Comparison of ENCODE assay signal across 12 cellular contexts in genomic region chr5:123125172-123125508, GRCh38. TPM values are rescaled to one million over a fixed set of nuclear protein-coding genes. Genes with fewer than 3 reads are reported as not detected.
DNase-seq lines count a peak whose midpoint lies in the region; ATAC-seq lines count a peak whose summit lies in the region.
"Had no signal": no experiment of that assay in that cellular context is flagged by ENCODE, and none has a peak within 500 bp of the region (broad histone marks: within the 10 kb centered on the region; RNA-seq: fewer than 3 reads in every experiment).

No MANE protein-coding gene starts in this region.

- no peaks in the 10 kb centered on the region for H3K4me1 Mint-ChIP-seq in activated CD8-positive, alpha-beta memory T cell treated with anti-CD3 and anti-CD28 coated beads, Interleukin-2, amount 10 ng/mL, durations not matched to agents 7 days and 5 days

- no peaks in the 10 kb centered on the region for H3K9me3 Mint-ChIP-seq in activated CD8-positive, alpha-beta memory T cell treated with anti-CD3 and anti-CD28 coated beads, Interleukin-2, amount 10 ng/mL, durations not matched to agents 7 days and 5 days (ENCODE audit: low read depth)
- H3K9me3 Mint-ChIP-seq: natural killer cell treated with Interleukin-12 subunit alpha and Interleukin-12 subunit beta and Interleukin-15 and Interleukin-18, amount 100 ng/mL, for 72 hours had no signal

- DNase-seq in ELR (ENCODE audit: low read depth): peak; percentile 14
- DNase-seq in NCI-H1417 treated with DMSO at 0.1 percent for 48 hours (lab: John Stamatoyannopoulos, UW): peak; percentile 41
- DNase-seq in dedifferentiated amniotic fluid mesenchymal stem cell (ENCODE audit: extremely low spot score): peak; percentile 42
- peak; percentile 40 for DNase-seq in skeletal muscle cell (ENCODE audit: low read depth)
- no peak for DNase-seq in activated CD8-positive, alpha-beta memory T cell treated with anti-CD3 and anti-CD28 coated beads, Interleukin-2, amount 10 ng/mL, durations not matched to agents 7 days and 5 days
- DNase-seq: activated CD8-positive, alpha-beta T cell treated with anti-CD3 and anti-CD28 coated beads, Interleukin-2, amount 10 ng/mL, durations not matched to agents 7 days and 5 days; Calu3; central memory CD4-positive, alpha-beta T cell; NCI-H526 had no signal

- H3K36me3 Mint-ChIP-seq in activated CD8-positive, alpha-beta memory T cell treated with anti-CD3 and anti-CD28 coated beads, Interleukin-2, amount 10 ng/mL, durations not matched to agents 7 days and 5 days: no peaks in the 10 kb centered on the region
- H3K36me3 Mint-ChIP-seq: natural killer cell treated with Interleukin-12 subunit alpha and Interleukin-12 subunit beta and Interleukin-15 and Interleukin-18, amount 100 ng/mL, for 72 hours had no signal

- H3K27me3 Mint-ChIP-seq in activated CD8-positive, alpha-beta memory T cell treated with anti-CD3 and anti-CD28 coated beads, Interleukin-2, amount 10 ng/mL, durations not matched to agents 7 days and 5 days: peaks cover 28% of the 10 kb centered on the region

- ATAC-seq in activated CD8-positive, alpha-beta memory T cell treated with anti-CD3 and anti-CD28 coated beads, Interleukin-2, amount 10 ng/mL, durations not matched to agents 7 days and 5 days: no peak
- ATAC-seq in GM21381 (IDR thresholded peaks at IDR 0.05; ENCODE audit: unreplicated experiment): no peak
- no peak for ATAC-seq in GM18870 (IDR thresholded peaks at IDR 0.05; ENCODE audit: unreplicated experiment)
- ATAC-seq: activated CD8-positive, alpha-beta T cell treated with anti-CD3 and anti-CD28 coated beads, Interleukin-2, amount 10 ng/mL, durations not matched to agents 7 days and 5 days; natural killer cell treated with Interleukin-12 subunit alpha and Interleukin-12 subunit beta and Interleukin-15 and Interleukin-18, amount 100 ng/mL, for 72 hours had no signal

- H3K4me3 Mint-ChIP-seq in activated CD8-positive, alpha-beta memory T cell treated with anti-CD3 and anti-CD28 coated beads, Interleukin-2, amount 10 ng/mL, durations not matched to agents 7 days and 5 days: no peak overlapping the region
- H3K4me3 Mint-ChIP-seq: activated CD8-positive, alpha-beta T cell treated with anti-CD3 and anti-CD28 coated beads, Interleukin-2, amount 10 ng/mL, durations not matched to agents 7 days and 5 days; natural killer cell treated with Interleukin-12 subunit alpha and Interleukin-12 subunit beta and Interleukin-15 and Interleukin-18, amount 100 ng/mL, for 72 hours had no signal

- H3K27ac Mint-ChIP-seq in activated CD8-positive, alpha-beta memory T cell treated with anti-CD3 and anti-CD28 coated beads, Interleukin-2, amount 10 ng/mL, durations not matched to agents 7 days and 5 days: no peak overlapping the region
- H3K27ac Mint-ChIP-seq: activated CD8-positive, alpha-beta T cell treated with anti-CD3 and anti-CD28 coated beads, Interleukin-2, amount 10 ng/mL, durations not matched to agents 7 days and 5 days; natural killer cell treated with Interleukin-12 subunit alpha and Interleukin-12 subunit beta and Interleukin-15 and Interleukin-18, amount 100 ng/mL, for 72 hours had no signal

- no peak overlapping the region for H3K4me3 ChIP-seq in skeletal muscle cell (ENCODE audit: low read depth, low read length)

- CTCF ChIA-PET in activated CD8-positive, alpha-beta memory T cell treated with anti-CD3 and anti-CD28 coated beads, Interleukin-2, amount 10 ng/mL, durations not matched to agents 7 days and 5 days (lab: Charles Lee): no interaction called here

RNA-seq across cellular contexts. Expression of gene PRDM6, which starts 36.1 kb away (rescaled TPM):
- total RNA-seq in activated CD8-positive, alpha-beta memory T cell treated with anti-CD3 and anti-CD28 coated beads, Interleukin-2, amount 10 ng/mL, durations not matched to agents 7 days and 5 days: not detected
- total RNA-seq: activated CD8-positive, alpha-beta T cell treated with anti-CD3 and anti-CD28 coated beads, Interleukin-2, amount 10 ng/mL, durations not matched to agents 7 days and 5 days; natural killer cell treated with Interleukin-12 subunit alpha and Interleukin-12 subunit beta and Interleukin-15 and Interleukin-18, amount 100 ng/mL, for 72 hours had no signal
